12 cellular contexts compared by ENCODE assay signal in the genomic region with DNA sequence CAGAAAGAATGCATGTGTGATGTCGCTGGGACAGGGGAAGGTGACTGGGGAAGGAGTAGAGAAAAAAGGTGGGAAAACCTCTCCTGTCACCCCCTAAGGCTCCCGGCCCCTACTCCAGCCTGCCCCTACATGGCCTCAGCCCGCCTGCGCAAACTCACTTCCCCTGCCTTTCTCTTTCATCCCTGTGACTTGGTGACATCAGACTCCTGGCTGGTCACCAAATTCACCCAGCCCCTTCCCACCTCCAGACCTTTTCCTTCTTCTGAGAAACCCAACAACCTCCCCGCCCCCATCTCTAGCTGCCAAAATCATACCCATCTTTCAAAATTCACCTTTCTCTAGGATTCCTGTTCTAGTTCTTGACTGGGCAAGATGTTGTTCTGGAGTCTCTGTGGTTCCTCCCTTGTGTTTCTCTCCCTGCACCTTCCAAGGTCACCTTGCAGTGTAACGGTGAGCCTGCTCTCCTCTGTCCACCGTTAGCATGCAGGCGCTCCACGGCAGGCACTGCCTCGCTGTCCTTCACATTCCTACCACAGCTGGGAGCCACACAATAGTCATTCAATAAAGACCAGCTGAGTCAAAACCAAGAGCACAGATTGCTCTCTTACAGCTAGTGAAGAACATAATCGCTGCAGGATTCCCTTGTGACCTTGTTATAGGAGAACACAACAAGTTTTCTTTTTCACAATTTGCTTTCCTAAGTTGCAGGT.
DNase-seq lines count a peak whose midpoint lies in the region; ATAC-seq and TF ChIP-seq lines count a peak whose summit lies in the region.
"Had no signal": no experiment of that assay in that cellular context is flagged by ENCODE, and none has a peak within 500 bp of the region (broad histone marks: within the 10 kb centered on the region; RNA-seq: fewer than 3 reads in every experiment).

No MANE protein-coding gene starts in this region.

- no peaks in the 10 kb centered on the region for H4K20me1 ChIP-seq in neural progenitor cell (ENCODE audit: low read depth)

- peaks cover 3% of the 10 kb centered on the region for H3K27me3 Mint-ChIP-seq in neural progenitor cell (ENCODE audit: insufficient read depth, low read depth)

- TF ChIP-seq CTCF in cardiac muscle cell (IDR thresholded peaks at IDR 0.05; ENCODE audit: low read depth, low read length): peak; percentile 35
- TF ChIP-seq CTCF in fibroblast of villous mesenchyme (IDR thresholded peaks at IDR 0.05; ENCODE audit: insufficient read depth, low read depth, low read length): peak; percentile 41
- peak; percentile 41 for TF ChIP-seq CTCF in neural progenitor cell (IDR thresholded peaks at IDR 0.05)

- H3K36me3 ChIP-seq in cardiac muscle cell (no peaks in the 10 kb centered on the region), neural progenitor cell (no peaks in the 10 kb centered on the region)
- H3K36me3 ChIP-seq: upper lobe of left lung had no signal

- peaks cover 6% of the 10 kb centered on the region for H3K36me3 Mint-ChIP-seq in neural progenitor cell

- H3K4me1 ChIP-seq in cardiac muscle cell (ENCODE audit: low read depth) (peaks cover 4% of the 10 kb centered on the region), right cardiac atrium (ENCODE audit: control insufficient read depth, insufficient read depth, low read length) (no peaks in the 10 kb centered on the region), neural progenitor cell (peaks cover 4% of the 10 kb centered on the region)

- no peaks in the 10 kb centered on the region for H3K9me3 Mint-ChIP-seq in neural progenitor cell
- H3K9me3 Mint-ChIP-seq: activated T-cell treated with anti-CD3 and anti-CD28 coated beads, Interleukin-2, amount 50 U/mL, for 72 hours; immature natural killer cell had no signal

- H3K27ac Mint-ChIP-seq in neural progenitor cell: no peak overlapping the region
- H3K27ac Mint-ChIP-seq: activated T-cell treated with anti-CD3 and anti-CD28 coated beads, Interleukin-2, amount 50 U/mL, for 72 hours; immature natural killer cell had no signal

- H3K4me1 Mint-ChIP-seq in neural progenitor cell: peaks cover 12% of the 10 kb centered on the region

- H3K27me3 ChIP-seq in cardiac muscle cell: no peaks in the 10 kb centered on the region
- H3K27me3 ChIP-seq in right cardiac atrium (ENCODE audit: control insufficient read depth, insufficient read depth): no peaks in the 10 kb centered on the region
- H3K27me3 ChIP-seq in neural progenitor cell: no peaks in the 10 kb centered on the region
- H3K27me3 ChIP-seq: upper lobe of left lung had no signal

- no peaks in the 10 kb centered on the region for H3K79me2 ChIP-seq in neural progenitor cell (ENCODE audit: low read depth)

- no peak for ATAC-seq in right cardiac atrium
- no peak for ATAC-seq in GM19467 (IDR thresholded peaks at IDR 0.05; ENCODE audit: unreplicated experiment)
- ATAC-seq in GM18861 (IDR thresholded peaks at IDR 0.05; ENCODE audit: unreplicated experiment): no peak
- ATAC-seq in HG03520 (IDR thresholded peaks at IDR 0.05; ENCODE audit: unreplicated experiment): no peak
- ATAC-seq: activated T-cell treated with anti-CD3 and anti-CD28 coated beads, Interleukin-2, amount 50 U/mL, for 72 hours had no signal

- no peak overlapping the region for H3K9ac ChIP-seq in neural progenitor cell

- H3K27ac ChIP-seq in cardiac muscle cell (no peak overlapping the region), right cardiac atrium (ENCODE audit: low read length) (no peak overlapping the region), neural progenitor cell (no peak overlapping the region)
- H3K27ac ChIP-seq: upper lobe of left lung had no signal

- H3F3A ChIP-seq in neural progenitor cell (ENCODE audit: low read depth): peaks cover 3% of the 10 kb centered on the region

- DNase-seq in cardiac muscle cell (ENCODE audit: low read depth in 1 of 2, low spot score in 1 of 2) (peak in 1 of 2 donors; percentile 73), right cardiac atrium (no peak), fibroblast of villous mesenchyme (ENCODE audit: low read depth) (peak; percentile 21), neural progenitor cell (ENCODE audit: low spot score) (peak; percentile 48), SHP77 treated with DMSO at 0.1 percent for 48 hours (lab: John Stamatoyannopoulos, UW) (no peak)
- DNase-seq: activated CD4-positive, alpha-beta T cell treated with anti-CD3 and anti-CD28 coated beads for 4 hours; activated T-cell treated with anti-CD3 and anti-CD28 coated beads, Interleukin-2, amount 50 U/mL, for 72 hours; immature natural killer cell; upper lobe of left lung had no signal

- no peak overlapping the region for H3K4me2 ChIP-seq in neural progenitor cell

- H3K4me3 ChIP-seq in cardiac muscle cell: no peak overlapping the region
- H3K4me3 ChIP-seq in right cardiac atrium (ENCODE audit: low read length): no peak overlapping the region
- no peak overlapping the region for H3K4me3 ChIP-seq in fibroblast of villous mesenchyme (ENCODE audit: low read depth, low read length)
- no peak overlapping the region for H3K4me3 ChIP-seq in neural progenitor cell
- H3K4me3 ChIP-seq: upper lobe of left lung had no signal

- H2AFZ ChIP-seq in neural progenitor cell (replicated peaks): no peak overlapping the region

- H3K9me3 ChIP-seq in cardiac muscle cell (ENCODE audit: low read depth) (no peaks in the 10 kb centered on the region), right cardiac atrium (ENCODE audit: control insufficient read depth, low read length) (no peaks in the 10 kb centered on the region), neural progenitor cell (ENCODE audit: low read depth) (no peaks in the 10 kb centered on the region)
- H3K9me3 ChIP-seq: upper lobe of left lung had no signal

- intact Hi-C loops in right cardiac atrium (cut with DNase I): no loop called here

- H3K4me3 Mint-ChIP-seq in neural progenitor cell: no peak overlapping the region
- H3K4me3 Mint-ChIP-seq: activated T-cell treated with anti-CD3 and anti-CD28 coated beads, Interleukin-2, amount 50 U/mL, for 72 hours; immature natural killer cell had no signal

- WGBS in right cardiac atrium: 78% methylated on average over 11 of the region's 11 CpGs

Comparison
In these comparisons a context has a peak if more than half of its experiments do, and no peak if none do; other contexts are left out.
1. DNase-seq: peak in fibroblast of villous mesenchyme (single experiment) and neural progenitor cell (single experiment); none in right cardiac atrium (0 of 3) and SHP77 treated with DMSO at 0.1 percent for 48 hours (single experiment).
2. Peak in every context shown above with its lines, with median percentiles within 50 percentile points of each other: CTCF ChIP-seq.